In the genomic region with DNA sequence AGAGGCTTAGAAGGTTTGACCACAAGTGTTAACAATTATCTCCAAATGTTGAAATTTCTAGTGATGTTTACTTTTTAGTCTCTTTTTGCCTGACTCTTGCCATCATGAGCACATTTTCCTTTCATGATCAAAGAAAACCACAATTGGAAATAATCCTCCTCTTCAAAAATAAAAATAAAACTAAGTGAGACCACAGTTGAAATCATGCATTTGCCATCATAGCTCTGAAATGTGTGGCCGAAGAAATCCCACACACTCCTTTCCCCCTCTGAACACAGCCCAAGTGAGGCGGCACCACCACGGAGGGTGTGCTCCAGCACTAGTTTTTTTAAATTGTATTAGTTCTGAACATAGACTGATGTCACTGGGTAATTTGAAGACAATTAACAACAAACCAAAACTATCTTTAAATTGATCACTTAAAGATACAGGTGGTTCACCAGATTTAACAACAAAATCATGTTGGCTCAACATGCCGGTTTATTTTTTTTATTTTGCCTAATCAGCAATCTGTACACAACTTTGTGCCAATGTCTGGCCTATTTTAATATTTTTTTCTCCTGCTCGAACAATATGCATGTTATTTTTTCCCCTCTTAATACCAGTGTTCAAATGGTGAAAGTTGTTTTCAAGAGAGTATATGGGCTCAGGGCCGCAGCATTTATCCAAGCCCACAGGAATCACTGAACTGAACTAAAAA, we compare ENCODE assay signal across 1 cellular context.
TF ChIP-seq lines count a peak whose summit lies in the region.

No MANE protein-coding gene starts in this region.

TF ChIP-seq in K562, 482 proteins besides CTCF, POLR2A, EP300 and RAD21:
- TF ChIP-seq MAFF (IDR thresholded peaks at IDR 0.05; ENCODE audit: low read length) (peak; percentile 61), HDAC8 (tag; IDR thresholded peaks at IDR 0.05) (no peak), CHD2 (IDR thresholded peaks at IDR 0.05; ENCODE audit: low read depth, low read length) (no peak), SUPT5H (IDR thresholded peaks at IDR 0.05) (no peak), ATF1 (CRISPR knock-in tag; IDR thresholded peaks at IDR 0.05) (no peak), ATF1 (tag; IDR thresholded peaks at IDR 0.05) (no peak), MAFK (IDR thresholded peaks at IDR 0.05; ENCODE audit: low read length) (peak; percentile 58), SAFB2 (IDR thresholded peaks at IDR 0.05; ENCODE audit: borderline replicate concordance, low read depth, low read length, severe bottlenecking) (no peak), C11orf30 (IDR thresholded peaks at IDR 0.05; ENCODE audit: low read depth) (peak; percentile 56; the same call in 1 of the 2 replicates), GTF2E2 (tag; IDR thresholded peaks at IDR 0.05) (no peak), MAFG (tag; conservative IDR thresholded peaks at IDR 0.05) (peak; percentile 62), PCBP1 (IDR thresholded peaks at IDR 0.05; ENCODE audit: low read depth, low read length, poor library complexity, severe bottlenecking) (no peak), ZNF316 (IDR thresholded peaks at IDR 0.05) (peak; percentile 79)
- TF ChIP-seq, protein P1, sequence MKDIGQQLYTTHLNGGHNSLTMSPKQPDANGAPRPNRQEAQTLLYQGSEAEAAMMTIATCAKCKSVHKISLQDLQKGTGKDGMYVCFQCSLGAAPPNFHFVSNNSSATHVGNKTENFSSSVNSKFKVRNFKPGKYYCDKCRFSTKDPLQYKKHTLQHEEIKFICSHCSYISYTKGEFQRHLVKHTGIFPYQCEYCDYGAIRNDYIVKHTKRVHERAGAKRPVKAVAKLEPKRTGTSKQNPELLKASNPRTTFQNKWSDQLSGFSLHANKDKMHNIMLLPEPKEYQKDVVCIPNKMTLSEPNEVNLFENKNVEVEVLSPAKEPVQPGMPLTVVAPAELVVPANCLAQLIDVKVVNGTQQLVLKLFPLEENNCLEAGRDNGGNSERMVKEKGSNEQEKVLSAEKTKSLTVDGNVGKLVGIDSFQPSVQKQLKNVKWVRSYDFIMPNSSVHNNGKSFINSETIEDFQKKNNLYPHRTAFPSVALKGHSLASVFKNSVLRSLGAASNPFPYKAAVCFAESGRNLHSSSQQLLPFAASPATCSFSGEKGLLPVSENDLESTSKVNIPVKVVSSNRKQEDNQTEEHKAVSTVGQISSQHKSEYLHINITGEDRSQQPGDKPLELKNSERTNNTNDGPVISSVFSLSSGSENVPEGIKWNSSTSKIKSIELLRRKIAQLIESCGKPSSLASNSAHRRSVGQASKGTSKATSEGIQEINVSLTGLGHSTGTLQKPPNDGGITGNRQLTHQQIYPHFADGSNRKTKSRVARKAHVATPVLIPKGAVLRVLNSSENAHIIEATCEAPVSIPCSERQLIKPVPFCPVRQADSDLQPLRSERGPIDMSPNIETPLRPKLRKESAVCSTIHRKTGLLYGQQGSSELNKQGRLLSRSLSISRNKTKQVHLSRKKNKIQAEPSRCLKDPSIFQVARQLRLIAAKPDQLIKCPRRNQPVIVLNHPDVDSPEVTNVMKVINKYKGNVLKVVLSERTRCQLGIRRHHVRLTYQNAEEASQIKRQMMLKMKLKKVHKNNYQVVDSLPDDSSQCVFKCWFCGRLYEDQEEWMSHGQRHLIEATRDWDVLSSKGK (CRISPR knock-in tag; IDR thresholded peaks at IDR 0.05): no peak
- TF ChIP-seq, protein P2, sequence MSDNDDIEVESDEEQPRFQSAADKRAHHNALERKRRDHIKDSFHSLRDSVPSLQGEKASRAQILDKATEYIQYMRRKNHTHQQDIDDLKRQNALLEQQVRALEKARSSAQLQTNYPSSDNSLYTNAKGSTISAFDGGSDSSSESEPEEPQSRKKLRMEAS (CRISPR knock-in tag; IDR thresholded peaks at IDR 0.05): no peak
- TF ChIP-seq, protein P3, sequence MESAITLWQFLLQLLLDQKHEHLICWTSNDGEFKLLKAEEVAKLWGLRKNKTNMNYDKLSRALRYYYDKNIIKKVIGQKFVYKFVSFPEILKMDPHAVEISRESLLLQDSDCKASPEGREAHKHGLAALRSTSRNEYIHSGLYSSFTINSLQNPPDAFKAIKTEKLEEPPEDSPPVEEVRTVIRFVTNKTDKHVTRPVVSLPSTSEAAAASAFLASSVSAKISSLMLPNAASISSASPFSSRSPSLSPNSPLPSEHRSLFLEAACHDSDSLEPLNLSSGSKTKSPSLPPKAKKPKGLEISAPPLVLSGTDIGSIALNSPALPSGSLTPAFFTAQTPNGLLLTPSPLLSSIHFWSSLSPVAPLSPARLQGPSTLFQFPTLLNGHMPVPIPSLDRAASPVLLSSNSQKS (CRISPR knock-in tag; IDR thresholded peaks at IDR 0.05): no peak
- TF ChIP-seq, protein P4, sequence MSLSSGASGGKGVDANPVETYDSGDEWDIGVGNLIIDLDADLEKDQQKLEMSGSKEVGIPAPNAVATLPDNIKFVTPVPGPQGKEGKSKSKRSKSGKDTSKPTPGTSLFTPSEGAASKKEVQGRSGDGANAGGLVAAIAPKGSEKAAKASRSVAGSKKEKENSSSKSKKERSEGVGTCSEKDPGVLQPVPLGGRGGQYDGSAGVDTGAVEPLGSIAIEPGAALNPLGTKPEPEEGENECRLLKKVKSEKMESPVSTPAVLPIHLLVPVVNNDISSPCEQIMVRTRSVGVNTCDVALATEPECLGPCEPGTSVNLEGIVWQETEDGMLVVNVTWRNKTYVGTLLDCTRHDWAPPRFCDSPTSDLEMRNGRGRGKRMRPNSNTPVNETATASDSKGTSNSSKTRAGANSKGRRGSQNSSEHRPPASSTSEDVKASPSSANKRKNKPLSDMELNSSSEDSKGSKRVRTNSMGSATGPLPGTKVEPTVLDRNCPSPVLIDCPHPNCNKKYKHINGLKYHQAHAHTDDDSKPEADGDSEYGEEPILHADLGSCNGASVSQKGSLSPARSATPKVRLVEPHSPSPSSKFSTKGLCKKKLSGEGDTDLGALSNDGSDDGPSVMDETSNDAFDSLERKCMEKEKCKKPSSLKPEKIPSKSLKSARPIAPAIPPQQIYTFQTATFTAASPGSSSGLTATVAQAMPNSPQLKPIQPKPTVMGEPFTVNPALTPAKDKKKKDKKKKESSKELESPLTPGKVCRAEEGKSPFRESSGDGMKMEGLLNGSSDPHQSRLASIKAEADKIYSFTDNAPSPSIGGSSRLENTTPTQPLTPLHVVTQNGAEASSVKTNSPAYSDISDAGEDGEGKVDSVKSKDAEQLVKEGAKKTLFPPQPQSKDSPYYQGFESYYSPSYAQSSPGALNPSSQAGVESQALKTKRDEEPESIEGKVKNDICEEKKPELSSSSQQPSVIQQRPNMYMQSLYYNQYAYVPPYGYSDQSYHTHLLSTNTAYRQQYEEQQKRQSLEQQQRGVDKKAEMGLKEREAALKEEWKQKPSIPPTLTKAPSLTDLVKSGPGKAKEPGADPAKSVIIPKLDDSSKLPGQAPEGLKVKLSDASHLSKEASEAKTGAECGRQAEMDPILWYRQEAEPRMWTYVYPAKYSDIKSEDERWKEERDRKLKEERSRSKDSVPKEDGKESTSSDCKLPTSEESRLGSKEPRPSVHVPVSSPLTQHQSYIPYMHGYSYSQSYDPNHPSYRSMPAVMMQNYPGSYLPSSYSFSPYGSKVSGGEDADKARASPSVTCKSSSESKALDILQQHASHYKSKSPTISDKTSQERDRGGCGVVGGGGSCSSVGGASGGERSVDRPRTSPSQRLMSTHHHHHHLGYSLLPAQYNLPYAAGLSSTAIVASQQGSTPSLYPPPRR (CRISPR knock-in tag; IDR thresholded peaks at IDR 0.05; ENCODE audit: borderline replicate concordance): no peak
- TF ChIP-seq, protein P5, sequence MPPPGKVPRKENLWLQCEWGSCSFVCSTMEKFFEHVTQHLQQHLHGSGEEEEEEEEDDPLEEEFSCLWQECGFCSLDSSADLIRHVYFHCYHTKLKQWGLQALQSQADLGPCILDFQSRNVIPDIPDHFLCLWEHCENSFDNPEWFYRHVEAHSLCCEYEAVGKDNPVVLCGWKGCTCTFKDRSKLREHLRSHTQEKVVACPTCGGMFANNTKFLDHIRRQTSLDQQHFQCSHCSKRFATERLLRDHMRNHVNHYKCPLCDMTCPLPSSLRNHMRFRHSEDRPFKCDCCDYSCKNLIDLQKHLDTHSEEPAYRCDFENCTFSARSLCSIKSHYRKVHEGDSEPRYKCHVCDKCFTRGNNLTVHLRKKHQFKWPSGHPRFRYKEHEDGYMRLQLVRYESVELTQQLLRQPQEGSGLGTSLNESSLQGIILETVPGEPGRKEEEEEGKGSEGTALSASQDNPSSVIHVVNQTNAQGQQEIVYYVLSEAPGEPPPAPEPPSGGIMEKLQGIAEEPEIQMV (tag; conservative IDR thresholded peaks at IDR 0.05; ENCODE audit: low read depth): no peak
- TF ChIP-seq, protein P6, sequence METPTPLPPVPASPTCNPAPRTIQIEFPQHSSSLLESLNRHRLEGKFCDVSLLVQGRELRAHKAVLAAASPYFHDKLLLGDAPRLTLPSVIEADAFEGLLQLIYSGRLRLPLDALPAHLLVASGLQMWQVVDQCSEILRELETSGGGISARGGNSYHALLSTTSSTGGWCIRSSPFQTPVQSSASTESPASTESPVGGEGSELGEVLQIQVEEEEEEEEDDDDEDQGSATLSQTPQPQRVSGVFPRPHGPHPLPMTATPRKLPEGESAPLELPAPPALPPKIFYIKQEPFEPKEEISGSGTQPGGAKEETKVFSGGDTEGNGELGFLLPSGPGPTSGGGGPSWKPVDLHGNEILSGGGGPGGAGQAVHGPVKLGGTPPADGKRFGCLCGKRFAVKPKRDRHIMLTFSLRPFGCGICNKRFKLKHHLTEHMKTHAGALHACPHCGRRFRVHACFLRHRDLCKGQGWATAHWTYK (CRISPR knock-in tag; IDR thresholded peaks at IDR 0.05): no peak
- TF ChIP-seq, protein P7, sequence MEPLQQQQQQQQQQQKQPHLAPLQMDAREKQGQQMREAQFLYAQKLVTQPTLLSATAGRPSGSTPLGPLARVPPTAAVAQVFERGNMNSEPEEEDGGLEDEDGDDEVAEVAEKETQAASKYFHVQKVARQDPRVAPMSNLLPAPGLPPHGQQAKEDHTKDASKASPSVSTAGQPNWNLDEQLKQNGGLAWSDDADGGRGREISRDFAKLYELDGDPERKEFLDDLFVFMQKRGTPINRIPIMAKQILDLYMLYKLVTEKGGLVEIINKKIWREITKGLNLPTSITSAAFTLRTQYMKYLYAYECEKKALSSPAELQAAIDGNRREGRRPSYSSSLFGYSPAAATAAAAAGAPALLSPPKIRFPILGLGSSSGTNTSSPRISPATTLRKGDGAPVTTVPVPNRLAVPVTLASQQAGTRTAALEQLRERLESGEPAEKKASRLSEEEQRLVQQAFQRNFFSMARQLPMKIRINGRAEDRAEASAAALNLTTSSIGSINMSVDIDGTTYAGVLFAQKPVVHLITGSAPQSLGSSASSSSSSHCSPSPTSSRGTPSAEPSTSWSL (CRISPR knock-in tag; IDR thresholded peaks at IDR 0.05; ENCODE audit: borderline replicate concordance): no peak
